1 cellular context compared by ENCODE assay signal in the genomic region with DNA sequence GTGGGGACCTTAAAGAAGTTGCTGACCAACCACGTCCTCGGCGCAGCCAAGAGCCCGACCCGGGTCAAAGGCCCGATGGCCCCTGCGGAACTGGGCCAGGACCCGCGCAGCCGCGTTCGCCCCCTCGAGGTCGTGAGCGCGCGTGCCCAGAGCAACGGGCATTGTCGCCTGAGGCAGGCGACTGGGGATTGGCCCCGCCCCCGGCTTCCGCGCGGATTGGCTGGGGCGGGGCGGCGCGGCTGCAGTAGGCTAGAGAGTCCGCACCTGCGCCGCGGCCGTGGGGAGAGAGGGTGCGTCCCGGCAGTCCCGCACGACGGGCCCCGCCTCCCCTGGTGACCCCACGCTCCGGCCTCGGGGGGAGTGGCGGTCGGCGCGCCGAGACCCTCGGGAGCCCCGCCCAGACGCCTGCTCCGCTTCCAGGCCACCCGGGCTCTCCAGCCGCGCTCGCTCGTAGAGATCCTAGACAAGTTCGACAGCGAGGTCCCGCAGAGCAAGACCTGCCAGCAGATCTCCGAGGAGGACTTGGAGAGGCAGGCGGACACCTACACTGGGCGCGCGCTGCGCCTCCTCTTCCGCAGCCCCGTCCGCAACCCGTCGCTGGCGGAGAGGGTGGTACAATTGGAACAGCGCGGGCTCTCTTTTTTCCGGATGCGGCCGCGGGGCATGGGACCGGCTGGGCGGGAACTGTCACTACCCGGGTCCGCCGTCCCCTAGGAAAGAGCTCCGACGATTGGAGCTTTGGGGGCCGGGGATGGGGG.
TF ChIP-seq lines count a peak whose summit lies in the region.

No MANE protein-coding gene starts in this region.

TF ChIP-seq in HepG2, 621 proteins besides CTCF, POLR2A, EP300 and RAD21 (continued from another document and continues in another):
- TF ChIP-seq ZBTB40 (IDR thresholded peaks at IDR 0.05) (no peak), ZBTB40 (CRISPR knock-in tag; IDR thresholded peaks at IDR 0.05) (no peak; the same call in 1 of the 2 replicates), ZFP37 (CRISPR knock-in tag; IDR thresholded peaks at IDR 0.05; ENCODE audit: borderline replicate concordance) (no peak), PPARG (CRISPR knock-in tag; conservative IDR thresholded peaks at IDR 0.05) (no peak; the same call in 1 of the 2 replicates), RFX5 (IDR thresholded peaks at IDR 0.05; ENCODE audit: low read depth, low read length) (no peak; the same call in 1 of the 2 replicates), EEA1 (CRISPR knock-in tag; IDR thresholded peaks at IDR 0.05; ENCODE audit: borderline replicate concordance) (0 out of 2 replicates have a peak, but pooled peaks have one; percentile 33), ZNF589 (CRISPR knock-in tag; conservative IDR thresholded peaks at IDR 0.05) (peak; percentile 55; the same call in 1 of the 2 replicates), ZNF253 (CRISPR knock-in tag; IDR thresholded peaks at IDR 0.05; ENCODE audit: borderline replicate concordance) (no peak; the same call in 1 of the 2 replicates), ZNF83 (CRISPR knock-in tag; IDR thresholded peaks at IDR 0.05; ENCODE audit: borderline replicate concordance) (no peak), ZNF260 (CRISPR knock-in tag; IDR thresholded peaks at IDR 0.05; ENCODE audit: borderline replicate concordance, low read depth) (no peak), JUN (CRISPR knock-in tag; IDR thresholded peaks at IDR 0.05) (no peak), NR2C2 (CRISPR knock-in tag; IDR thresholded peaks at IDR 0.05; ENCODE audit: borderline replicate concordance) (peak; percentile 76; the same call in 1 of the 2 replicates), ONECUT2 (CRISPR knock-in tag; IDR thresholded peaks at IDR 0.05) (no peak), ATF3 (CRISPR knock-in tag; IDR thresholded peaks at IDR 0.05) (no peak; the same call in 1 of the 2 replicates), ZBTB10 (CRISPR knock-in tag; IDR thresholded peaks at IDR 0.05; ENCODE audit: borderline replicate concordance) (no peak), NFYB (CRISPR knock-in tag; IDR thresholded peaks at IDR 0.05) (peak; percentile 62), USF2 (IDR thresholded peaks at IDR 0.05; ENCODE audit: low read depth, low read length) (no peak), USF2 (CRISPR knock-in tag; IDR thresholded peaks at IDR 0.05; ENCODE audit: borderline replicate concordance) (no peak), ZNF30 (CRISPR knock-in tag; IDR thresholded peaks at IDR 0.05) (no peak), ZNF780A (CRISPR knock-in tag; IDR thresholded peaks at IDR 0.05) (no peak), RBM22 (optimal IDR thresholded peaks at IDR 0.05; ENCODE audit: low read length) (no peak), FIP1L1 (IDR thresholded peaks at IDR 0.05; ENCODE audit: borderline replicate concordance, insufficient read depth, low read depth, low read length) (no peak), ZNF792 (CRISPR knock-in tag; IDR thresholded peaks at IDR 0.05) (0 out of 2 replicates have a peak, but pooled peaks have one; percentile 40), YEATS2 (CRISPR knock-in tag; IDR thresholded peaks at IDR 0.05; ENCODE audit: borderline replicate concordance) (no peak), ZNF580 (CRISPR knock-in tag; IDR thresholded peaks at IDR 0.05; ENCODE audit: borderline replicate concordance, low read depth) (no peak; the same call in 1 of the 2 replicates), ZNF678 (CRISPR knock-in tag; IDR thresholded peaks at IDR 0.05) (no peak)
- TF ChIP-seq, protein P1, sequence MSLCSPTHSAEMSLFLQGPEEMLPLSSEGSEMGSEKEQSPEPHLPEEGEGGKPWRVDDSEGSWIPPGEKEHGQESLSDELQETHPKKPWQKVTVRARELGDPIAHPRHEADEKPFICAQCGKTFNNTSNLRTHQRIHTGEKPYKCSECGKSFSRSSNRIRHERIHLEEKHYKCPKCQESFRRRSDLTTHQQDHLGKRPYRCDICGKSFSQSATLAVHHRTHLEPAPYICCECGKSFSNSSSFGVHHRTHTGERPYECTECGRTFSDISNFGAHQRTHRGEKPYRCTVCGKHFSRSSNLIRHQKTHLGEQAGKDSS (CRISPR knock-in tag; IDR thresholded peaks at IDR 0.05; ENCODE audit: borderline replicate concordance, low read depth) = 0 out of 2 replicates have a peak, but pooled peaks have one; percentile 13
- TF ChIP-seq, protein P2, sequence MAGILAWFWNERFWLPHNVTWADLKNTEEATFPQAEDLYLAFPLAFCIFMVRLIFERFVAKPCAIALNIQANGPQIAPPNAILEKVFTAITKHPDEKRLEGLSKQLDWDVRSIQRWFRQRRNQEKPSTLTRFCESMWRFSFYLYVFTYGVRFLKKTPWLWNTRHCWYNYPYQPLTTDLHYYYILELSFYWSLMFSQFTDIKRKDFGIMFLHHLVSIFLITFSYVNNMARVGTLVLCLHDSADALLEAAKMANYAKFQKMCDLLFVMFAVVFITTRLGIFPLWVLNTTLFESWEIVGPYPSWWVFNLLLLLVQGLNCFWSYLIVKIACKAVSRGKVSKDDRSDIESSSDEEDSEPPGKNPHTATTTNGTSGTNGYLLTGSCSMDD (CRISPR knock-in tag; IDR thresholded peaks at IDR 0.05) = no peak
- TF ChIP-seq, protein P3, sequence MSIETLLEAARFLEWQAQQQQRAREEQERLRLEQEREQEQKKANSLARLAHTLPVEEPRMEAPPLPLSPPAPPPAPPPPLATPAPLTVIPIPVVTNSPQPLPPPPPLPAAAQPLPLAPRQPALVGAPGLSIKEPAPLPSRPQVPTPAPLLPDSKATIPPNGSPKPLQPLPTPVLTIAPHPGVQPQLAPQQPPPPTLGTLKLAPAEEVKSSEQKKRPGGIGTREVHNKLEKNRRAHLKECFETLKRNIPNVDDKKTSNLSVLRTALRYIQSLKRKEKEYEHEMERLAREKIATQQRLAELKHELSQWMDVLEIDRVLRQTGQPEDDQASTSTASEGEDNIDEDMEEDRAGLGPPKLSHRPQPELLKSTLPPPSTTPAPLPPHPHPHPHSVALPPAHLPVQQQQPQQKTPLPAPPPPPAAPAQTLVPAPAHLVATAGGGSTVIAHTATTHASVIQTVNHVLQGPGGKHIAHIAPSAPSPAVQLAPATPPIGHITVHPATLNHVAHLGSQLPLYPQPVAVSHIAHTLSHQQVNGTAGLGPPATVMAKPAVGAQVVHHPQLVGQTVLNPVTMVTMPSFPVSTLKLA (IDR thresholded peaks at IDR 0.05) = no peak
